Comparison of ENCODE assay signal across 18 cellular contexts in the genomic region with DNA sequence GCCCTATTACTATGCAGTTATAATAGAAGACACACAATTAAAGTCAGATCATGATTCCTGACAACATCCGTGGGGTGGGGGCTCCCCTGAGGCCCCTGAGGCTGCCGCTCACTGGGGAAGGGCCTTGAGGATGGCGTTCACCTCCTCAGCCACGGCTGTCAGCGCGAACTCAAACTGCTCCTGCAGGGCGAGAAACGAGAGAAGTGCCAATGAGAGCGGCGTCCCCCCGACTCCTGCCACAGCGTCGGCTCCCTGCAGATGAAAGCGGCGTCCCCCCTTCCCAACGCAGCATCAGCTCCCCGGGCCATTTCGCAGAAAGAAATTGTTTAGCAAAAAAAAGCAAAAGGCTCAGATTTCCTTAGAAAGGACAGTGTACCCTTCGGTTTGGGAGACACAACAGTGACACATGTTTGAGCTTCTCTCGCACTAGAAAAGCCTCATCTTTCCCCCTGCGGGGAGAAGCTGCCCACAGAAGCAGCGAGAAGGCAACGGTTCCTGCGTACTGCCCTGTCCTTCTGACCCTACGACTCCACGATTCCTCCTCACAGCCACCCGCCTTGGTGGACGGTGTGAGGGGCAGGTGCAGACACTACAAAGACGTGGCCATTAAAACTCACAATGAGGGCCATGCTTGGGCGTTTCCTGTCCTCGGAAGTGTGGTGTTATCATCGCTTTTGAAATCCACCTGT.
"Had no signal": no experiment of that assay in that cellular context is flagged by ENCODE, and none has a peak within 500 bp of the region (broad histone marks: within the 10 kb centered on the region; RNA-seq: fewer than 3 reads in every experiment).

No MANE protein-coding gene starts in this region.

- H3K9me3 ChIP-seq: ascending aorta, gastroesophageal sphincter, neutrophil, SJCRH30 had no signal

- H3K27ac Mint-ChIP-seq: activated CD4-positive, alpha-beta memory T cell treated with anti-CD3 and anti-CD28 coated beads, Interleukin-2, amount 10 ng/mL, durations not matched to agents 7 days and 5 days; activated T-cell treated with anti-CD3 and anti-CD28 coated beads, Interleukin-2, amount 50 U/mL, for 72 hours; T-helper 17 cell; type B pancreatic cell had no signal

- H3K36me3 ChIP-seq: ascending aorta, breast epithelium, neutrophil, SJCRH30 had no signal

- H3K4me1 ChIP-seq: ascending aorta, breast epithelium, gastroesophageal sphincter, SJCRH30 had no signal

- H3K4me3 ChIP-seq: ascending aorta, breast epithelium, gastroesophageal sphincter, SJCRH30, skin epidermis had no signal

- H3K27me3 Mint-ChIP-seq: type B pancreatic cell had no signal

- H3K4me1 Mint-ChIP-seq: activated CD4-positive, alpha-beta memory T cell treated with anti-CD3 and anti-CD28 coated beads, Interleukin-2, amount 10 ng/mL, durations not matched to agents 7 days and 5 days had no signal

- H3K27ac ChIP-seq: ascending aorta, breast epithelium, gastroesophageal sphincter, neutrophil, SJCRH30, skin epidermis had no signal

- H3K9me3 Mint-ChIP-seq: type B pancreatic cell had no signal

- DNase-seq: activated CD4-positive, alpha-beta memory T cell treated with anti-CD3 and anti-CD28 coated beads, Interleukin-2, amount 10 ng/mL, durations not matched to agents 7 days and 5 days; activated CD4-positive, alpha-beta T cell treated with anti-CD3 and anti-CD28 coated beads for 4 hours; activated CD8-positive, alpha-beta memory T cell treated with anti-CD3 and anti-CD28 coated beads, Interleukin-2, amount 50 U/mL, for 48 hours; activated naive CD4-positive, alpha-beta T cell; activated T-cell treated with anti-CD3 and anti-CD28 coated beads, Interleukin-2, amount 50 U/mL, for 72 hours; SJCRH30; stimulated activated CD4-positive, alpha-beta T cell treated with anti-CD3 and anti-CD28 coated beads, Interleukin-4, amount 100 ng/mL, for 4 hours; stimulated activated CD8-positive, alpha-beta memory T cell treated with anti-CD3 and anti-CD28 coated beads, Interleukin-4, amount 100 ng/mL, for 48 hours; stimulated activated naive CD8-positive, alpha-beta T cell treated with anti-CD3 and anti-CD28 coated beads, Interleukin-15, Interleukin-2, amounts not matched to agents 100 U/mL and 50 U/mL, for 24 hours; T-helper 17 cell had no signal

- H3K27me3 ChIP-seq: ascending aorta, SJCRH30 had no signal

- FAIRE-seq: endometrium, islet of Langerhans had no signal

- H3K4me3 Mint-ChIP-seq: activated CD4-positive, alpha-beta memory T cell treated with anti-CD3 and anti-CD28 coated beads, Interleukin-2, amount 10 ng/mL, durations not matched to agents 7 days and 5 days; activated T-cell treated with anti-CD3 and anti-CD28 coated beads, Interleukin-2, amount 50 U/mL, for 72 hours; T-helper 17 cell; type B pancreatic cell had no signal

- ATAC-seq: activated T-cell treated with anti-CD3 and anti-CD28 coated beads, Interleukin-2, amount 50 U/mL, for 72 hours; gastroesophageal sphincter; stimulated activated naive CD8-positive, alpha-beta T cell treated with anti-CD3 and anti-CD28 coated beads, Interleukin-15, Interleukin-2, amounts not matched to agents 100 U/mL and 50 U/mL, for 24 hours; T-helper 17 cell had no signal
